Comparison of ENCODE assay signal across 19 cellular contexts in genomic region chr7:144941127-144941526, GRCh38.
DNase-seq lines count a peak whose midpoint lies in the region; TF ChIP-seq lines count a peak whose summit lies in the region.
"Had no signal": no experiment of that assay in that cellular context is flagged by ENCODE, and none has a peak within 500 bp of the region (broad histone marks: within the 10 kb centered on the region; RNA-seq: fewer than 3 reads in every experiment).

No MANE protein-coding gene starts in this region.

- no peak overlapping the region for H3K4me2 ChIP-seq in parathyroid adenoma (ENCODE audit: low read length)

- no peak overlapping the region for H3K27ac ChIP-seq in parathyroid adenoma
- H3K27ac ChIP-seq: SJSA1 had no signal

- no peak overlapping the region for H3K9ac ChIP-seq in parathyroid adenoma

- H3K36me3 ChIP-seq in parathyroid adenoma (ENCODE audit: control insufficient read depth, insufficient read depth, low read length), result no peaks in the 10 kb centered on the region
- H3K36me3 ChIP-seq: SJSA1 had no signal

- no peaks in the 10 kb centered on the region for H3K9me3 ChIP-seq in parathyroid adenoma (ENCODE audit: control insufficient read depth, low read length)
- H3K9me3 ChIP-seq: SJSA1 had no signal

- no peaks in the 10 kb centered on the region for H3K27me3 ChIP-seq in parathyroid adenoma (ENCODE audit: control insufficient read depth, insufficient read depth, low read length)
- H3K27me3 ChIP-seq: SJSA1 had no signal

- H2AFZ ChIP-seq in parathyroid adenoma, result peak overlapping the region; percentile 57

- H3K36me3 Mint-ChIP-seq in nephron progenitor cell (ENCODE audit: low read depth), result no peaks in the 10 kb centered on the region
- H3K36me3 Mint-ChIP-seq in type B pancreatic cell, result no peaks in the 10 kb centered on the region
- H3K36me3 Mint-ChIP-seq: CD14-positive monocyte had no signal

- H3K27me3 Mint-ChIP-seq in nephron progenitor cell (ENCODE audit: low read depth, poor library complexity), result no peaks in the 10 kb centered on the region
- H3K27me3 Mint-ChIP-seq in type B pancreatic cell, result no peaks in the 10 kb centered on the region

- H3K4me3 Mint-ChIP-seq in nephron progenitor cell, result no peak overlapping the region
- no peak overlapping the region for H3K4me3 Mint-ChIP-seq in type B pancreatic cell
- H3K4me3 Mint-ChIP-seq: CD14-positive monocyte, HFFc6 had no signal

- no peaks in the 10 kb centered on the region for H3K79me2 ChIP-seq in parathyroid adenoma

- DNase-seq in NCI-H748 (lab: John Stamatoyannopoulos, UW; ENCODE audit: unreplicated experiment) (peak; percentile 39), NCI-H748 treated with DMSO at 0.1 percent for 48 hours (lab: John Stamatoyannopoulos, UW) (no peak), NCI-H2171 (lab: John Stamatoyannopoulos, UW) (peak; percentile 14), iPS DF 4.7 (ENCODE audit: extremely low read depth, low spot score) (peak; percentile 5), nephron progenitor cell (no peak), type B pancreatic cell (ENCODE audit: extremely low spot score, unreplicated experiment) (no peak)
- no peak for DNase-seq in activated CD4-positive, alpha-beta T cell treated with anti-CD3 and anti-CD28 coated beads for 1 hour
- DNase-seq: GDM1, HFFc6, Kasumi-1, NCI-H1048, NCI-H1436 treated with DMSO at 0.1 percent for 48 hours, NCI-H2081, NCI-H2227 treated with DMSO at 0.1 percent for 48 hours, NCI-H510A, NCI-H82 had no signal

- TF ChIP-seq CTCF in parathyroid adenoma (IDR thresholded peaks at IDR 0.05) (no peak), nephron progenitor cell (IDR thresholded peaks at IDR 0.05) (no peak), type B pancreatic cell (conservative IDR thresholded peaks at IDR 0.05) (no peak)

- H3K4me1 Mint-ChIP-seq in nephron progenitor cell (no peaks in the 10 kb centered on the region), type B pancreatic cell (ENCODE audit: unreplicated experiment) (no peaks in the 10 kb centered on the region)
- H3K4me1 Mint-ChIP-seq: CD14-positive monocyte had no signal

- H3K4me3 ChIP-seq in parathyroid adenoma (ENCODE audit: low read depth, low read length), result no peak overlapping the region
- H3K4me3 ChIP-seq: SJSA1 had no signal

- H3K9me3 Mint-ChIP-seq in nephron progenitor cell (peaks cover 4% of the 10 kb centered on the region), type B pancreatic cell (no peaks in the 10 kb centered on the region)

- no peaks in the 10 kb centered on the region for H3K4me1 ChIP-seq in parathyroid adenoma
- H3K4me1 ChIP-seq: SJSA1 had no signal

- no peak overlapping the region for H3K27ac Mint-ChIP-seq in nephron progenitor cell
- H3K27ac Mint-ChIP-seq in type B pancreatic cell, result no peak overlapping the region
- H3K27ac Mint-ChIP-seq: CD14-positive monocyte, HFFc6 had no signal

Comparison
In these comparisons a context has a peak if more than half of its experiments do, and no peak if none do; other contexts are left out.
1. DNase-seq: peak in NCI-H748 (single experiment), NCI-H2171 (single experiment) and iPS DF 4.7 (single experiment); none in NCI-H748 treated with DMSO at 0.1 percent for 48 hours (single experiment), nephron progenitor cell (single experiment), type B pancreatic cell (single experiment) and activated CD4-positive, alpha-beta T cell treated with anti-CD3 and anti-CD28 coated beads for 1 hour (single experiment).